In the genomic region with DNA sequence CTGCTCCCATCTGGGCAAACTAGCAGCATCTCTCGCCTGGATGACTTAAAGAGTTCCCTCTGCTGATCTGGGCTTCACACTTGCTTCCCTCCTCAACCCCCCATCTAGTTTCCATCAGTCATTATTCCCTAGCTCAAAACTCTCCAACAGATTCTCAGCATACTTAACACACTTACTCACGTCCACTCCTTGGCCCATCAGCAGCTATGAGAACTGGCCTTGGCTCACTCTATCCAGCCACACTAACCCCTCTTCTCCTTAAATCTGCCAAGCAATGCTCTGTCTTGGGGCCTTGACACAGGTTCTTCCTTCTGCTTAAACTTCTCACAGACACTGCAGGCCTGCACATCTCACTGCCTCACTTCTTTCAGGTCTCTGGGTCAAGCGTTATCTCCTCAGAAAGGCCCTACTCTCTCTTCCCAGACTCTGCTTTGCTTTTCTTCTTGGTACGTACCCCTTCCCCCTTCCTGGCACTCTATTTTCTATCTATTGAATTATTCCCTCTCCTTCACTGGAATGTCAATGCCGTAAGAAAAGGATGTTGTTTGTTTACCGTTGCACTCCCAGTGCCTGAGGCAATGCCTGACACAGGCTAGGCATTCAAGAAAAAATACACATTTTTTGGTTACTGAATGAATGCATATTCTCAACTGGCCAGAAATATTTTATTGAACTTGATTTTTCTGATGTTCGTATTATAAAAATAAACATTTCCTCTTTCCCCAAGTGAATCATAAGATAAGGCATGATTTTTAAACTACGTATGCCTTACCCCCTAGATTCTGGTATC, we compare ENCODE assay signal across 10 cellular contexts. TPM values are rescaled to one million over a fixed set of nuclear protein-coding genes. Genes with fewer than 3 reads are reported as not detected.
DNase-seq lines count a peak whose midpoint lies in the region; ATAC-seq and TF ChIP-seq lines count a peak whose summit lies in the region.
"Had no signal": no experiment of that assay in that cellular context is flagged by ENCODE, and none has a peak within 500 bp of the region (broad histone marks: within the 10 kb centered on the region; RNA-seq: fewer than 3 reads in every experiment).

No MANE protein-coding gene starts in this region.

- no peak overlapping the region for H2AFZ ChIP-seq in hepatocyte

- peaks cover 36% of the 10 kb centered on the region for H3K4me1 ChIP-seq in hepatocyte (ENCODE audit: insufficient read depth)
- H3K4me1 ChIP-seq in thoracic aorta (ENCODE audit: control insufficient read depth in 1 of 2, low read depth in 2 of 2), result peaks cover 48 to 93% of the 10 kb centered on the region in 2 donors
- H3K4me1 ChIP-seq: right lobe of liver had no signal

- peaks cover 96% of the 10 kb centered on the region for H3K4me1 Mint-ChIP-seq in HFFc6 (ENCODE audit: low read depth)

- peak overlapping the region; percentile 84 for H3K4me3 Mint-ChIP-seq in HFFc6

- DNase-seq in HFFc6 (peak; percentile 92), astrocyte of the hippocampus (ENCODE audit: low read depth, low spot score) (peak; percentile 92), hepatocyte (ENCODE audit: low spot score) (no peak), thoracic aorta (ENCODE audit: low spot score) (peak; percentile 12), GDM1 (lab: John Stamatoyannopoulos, UW) (no peak), midbrain (lab: John Stamatoyannopoulos, UW) (no peak), NCI-H2081 (lab: John Stamatoyannopoulos, UW) (no peak), activated gamma-delta T cell (lab: John Stamatoyannopoulos, UW) (no peak)
- DNase-seq: NCI-H748 treated with DMSO at 0.1 percent for 48 hours, right lobe of liver had no signal

- H3K9me3 Mint-ChIP-seq in HFFc6, result no peaks in the 10 kb centered on the region

- H3K27ac Mint-ChIP-seq in HFFc6, result peak overlapping the region; percentile 96

- no peaks in the 10 kb centered on the region for H3K36me3 ChIP-seq in hepatocyte (replicated peaks; ENCODE audit: insufficient read depth, low read depth)
- H3K36me3 ChIP-seq in thoracic aorta, result no peaks in the 10 kb centered on the region
- H3K36me3 ChIP-seq: right lobe of liver had no signal

- H3K9me3 ChIP-seq in hepatocyte (ENCODE audit: low read depth) (no peaks in the 10 kb centered on the region), thoracic aorta (no peaks in the 10 kb centered on the region)
- H3K9me3 ChIP-seq: right lobe of liver had no signal

- peaks cover 86% of the 10 kb centered on the region for H3K79me2 ChIP-seq in hepatocyte

- H3K36me3 Mint-ChIP-seq in HFFc6 (ENCODE audit: low read depth), result peaks cover 13% of the 10 kb centered on the region

- no peaks in the 10 kb centered on the region for H3K9me2 ChIP-seq in hepatocyte (replicated peaks; ENCODE audit: insufficient read depth)

- H3K27me3 ChIP-seq in hepatocyte (no peaks in the 10 kb centered on the region), thoracic aorta (replicated peaks; ENCODE audit: insufficient read depth) (no peaks in the 10 kb centered on the region)
- H3K27me3 ChIP-seq: right lobe of liver had no signal

- peak; percentile 58 for ATAC-seq in thoracic aorta (ENCODE audit: insufficient number of reproducible peaks, low FRiP score, low read depth)

- WGBS in hepatocyte (ENCODE audit: low lambda C conversion rate, missing lambda C conversion rate), result 68% methylated on average over 8 of the region's 8 CpGs

- TF ChIP-seq CTCF in HFFc6 (IDR thresholded peaks at IDR 0.05) (no peak), hepatocyte (IDR thresholded peaks at IDR 0.05; ENCODE audit: poor library complexity) (no peak), thoracic aorta (IDR thresholded peaks at IDR 0.05) (no peak)

- peaks cover 4% of the 10 kb centered on the region for H4K20me1 ChIP-seq in hepatocyte (ENCODE audit: insufficient read depth, poor library complexity, severe bottlenecking)

- H3K27ac ChIP-seq in hepatocyte (peak overlapping the region; percentile 36), thoracic aorta (peak overlapping the region; percentile 74 to 82)
- H3K27ac ChIP-seq: right lobe of liver had no signal

- H3K4me2 ChIP-seq in hepatocyte, result no peak overlapping the region

- H3K27me3 Mint-ChIP-seq in HFFc6 (ENCODE audit: insufficient read depth), result no peaks in the 10 kb centered on the region; the same call in 1 of the 2 replicates

- H3K4me3 ChIP-seq in hepatocyte, result no peak overlapping the region
- peak overlapping the region; percentile 6 for H3K4me3 ChIP-seq in thoracic aorta
- H3K4me3 ChIP-seq: right lobe of liver had no signal

RNA-seq across cellular contexts. Expression of a gene that starts 41.4 kb away (rescaled TPM):
- total RNA-seq in HFFc6 (2021; fragmentation: NEBNext Ultra II Directional; extraction: Animal tissue kit (Norgen Biotek cat#: 25700)), result 100 to 1,000 TPM; 172 to 229 (median 198) TPM
- total RNA-seq in hepatocyte (97.0 and 108 TPM in 2 replicates), thoracic aorta (100 to 1,000 TPM; 116 to 137 TPM)
- 49.6 and 51.9 TPM in 2 replicates for polyA plus RNA-seq in hepatocyte

Comparison
In these comparisons a context has a peak if more than half of its experiments do, and no peak if none do; other contexts are left out.
1. DNase-seq: peak in HFFc6 (single experiment), astrocyte of the hippocampus (single experiment) and thoracic aorta (single experiment); none in hepatocyte (single experiment), GDM1 (single experiment), midbrain (single experiment), NCI-H2081 (0 of 2) and activated gamma-delta T cell (single experiment).